ENCODE assay signal across 1 cellular context in genomic region chr5:140216468-140217074, GRCh38.
A peak's percentile ranks its signal among the peaks of the same experiment; 100 is the strongest.
TF ChIP-seq lines count a peak whose summit lies in the region.

No MANE protein-coding gene starts in this region.

TF ChIP-seq in K562, 482 proteins besides CTCF, POLR2A, EP300 and RAD21 (continued from another document and continues in another):
- TF ChIP-seq, protein P1, sequence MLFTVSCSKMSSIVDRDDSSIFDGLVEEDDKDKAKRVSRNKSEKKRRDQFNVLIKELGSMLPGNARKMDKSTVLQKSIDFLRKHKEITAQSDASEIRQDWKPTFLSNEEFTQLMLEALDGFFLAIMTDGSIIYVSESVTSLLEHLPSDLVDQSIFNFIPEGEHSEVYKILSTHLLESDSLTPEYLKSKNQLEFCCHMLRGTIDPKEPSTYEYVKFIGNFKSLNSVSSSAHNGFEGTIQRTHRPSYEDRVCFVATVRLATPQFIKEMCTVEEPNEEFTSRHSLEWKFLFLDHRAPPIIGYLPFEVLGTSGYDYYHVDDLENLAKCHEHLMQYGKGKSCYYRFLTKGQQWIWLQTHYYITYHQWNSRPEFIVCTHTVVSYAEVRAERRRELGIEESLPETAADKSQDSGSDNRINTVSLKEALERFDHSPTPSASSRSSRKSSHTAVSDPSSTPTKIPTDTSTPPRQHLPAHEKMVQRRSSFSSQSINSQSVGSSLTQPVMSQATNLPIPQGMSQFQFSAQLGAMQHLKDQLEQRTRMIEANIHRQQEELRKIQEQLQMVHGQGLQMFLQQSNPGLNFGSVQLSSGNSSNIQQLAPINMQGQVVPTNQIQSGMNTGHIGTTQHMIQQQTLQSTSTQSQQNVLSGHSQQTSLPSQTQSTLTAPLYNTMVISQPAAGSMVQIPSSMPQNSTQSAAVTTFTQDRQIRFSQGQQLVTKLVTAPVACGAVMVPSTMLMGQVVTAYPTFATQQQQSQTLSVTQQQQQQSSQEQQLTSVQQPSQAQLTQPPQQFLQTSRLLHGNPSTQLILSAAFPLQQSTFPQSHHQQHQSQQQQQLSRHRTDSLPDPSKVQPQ (CRISPR knock-in tag; IDR thresholded peaks at IDR 0.05; ENCODE audit: borderline replicate concordance): no peak
- TF ChIP-seq DLX4 (CRISPR knock-in tag; IDR thresholded peaks at IDR 0.05) (no peak), TCFL5 (CRISPR knock-in tag; conservative IDR thresholded peaks at IDR 0.05) (no peak), CHD1 (IDR thresholded peaks at IDR 0.05; ENCODE audit: low read length) (no peak), ILK (tag; IDR thresholded peaks at IDR 0.05; ENCODE audit: borderline replicate concordance, low read depth) (no peak), CSDE1 (IDR thresholded peaks at IDR 0.05) (no peak), COPS2 (conservative IDR thresholded peaks at IDR 0.05) (no peak), PRMT5 (CRISPR knock-in tag; IDR thresholded peaks at IDR 0.05) (no peak), PHTF2 (CRISPR knock-in tag; IDR thresholded peaks at IDR 0.05) (no peak), SETDB1 (IDR thresholded peaks at IDR 0.05; ENCODE audit: low read length) (no peak), FOXO4 (CRISPR knock-in tag; IDR thresholded peaks at IDR 0.05) (no peak), SAFB (IDR thresholded peaks at IDR 0.05; ENCODE audit: borderline replicate concordance, low read depth, low read length) (no peak), BRF1 (IDR thresholded peaks at IDR 0.05; ENCODE audit: borderline replicate concordance, extremely low read depth, insufficient read length) (no peak), ESRRB (CRISPR knock-in tag; IDR thresholded peaks at IDR 0.05; ENCODE audit: borderline replicate concordance) (no peak), ZNF444 (CRISPR knock-in tag; IDR thresholded peaks at IDR 0.05) (no peak), ZC3H11A (IDR thresholded peaks at IDR 0.05; ENCODE audit: low read depth, low read length) (0 out of 2 replicates have a peak, but pooled peaks have one; percentile 15), TCF7 (IDR thresholded peaks at IDR 0.05; ENCODE audit: borderline replicate concordance) (no peak), POLR2H (tag; IDR thresholded peaks at IDR 0.05; ENCODE audit: low read depth) (no peak), SMARCC2 (IDR thresholded peaks at IDR 0.05; ENCODE audit: low read depth) (peak; percentile 59; the same call in 1 of the 2 replicates), POLR2AphosphoS2 (IDR thresholded peaks at IDR 0.05; ENCODE audit: low read length) (no peak), STAT6 (CRISPR knock-in tag; IDR thresholded peaks at IDR 0.05) (no peak), TBL1XR1 (IDR thresholded peaks at IDR 0.05; ENCODE audit: low read length in 2 of 2) (peak in 1 of 2 experiments; percentile 47; a peak in 1 of 4 replicates), NONO (IDR thresholded peaks at IDR 0.05; ENCODE audit: low read depth in 2 of 2, low read length in 1 of 2) (0 out of 4 replicates have a peak, but pooled peaks of 1 of the 2 experiments have one; percentile 18), NR2C2 (CRISPR knock-in tag; IDR thresholded peaks at IDR 0.05) (no peak), NR2C2 (tag; IDR thresholded peaks at IDR 0.05) (0 out of 2 replicates have a peak, but pooled peaks have one; percentile 4), PTRF (tag; IDR thresholded peaks at IDR 0.05) (no peak), ZNF408 (CRISPR knock-in tag; IDR thresholded peaks at IDR 0.05; ENCODE audit: low read depth) (no peak), CCAR2 (IDR thresholded peaks at IDR 0.05; ENCODE audit: low read depth, low read length) (no peak), TOE1 (IDR thresholded peaks at IDR 0.05; ENCODE audit: borderline replicate concordance) (no peak), TOE1 (CRISPR knock-in tag; IDR thresholded peaks at IDR 0.05; ENCODE audit: borderline replicate concordance, low read depth) (no peak), RBM39 (optimal IDR thresholded peaks at IDR 0.05; ENCODE audit: low read depth, low read length) (no peak), ELF4 (CRISPR knock-in tag; IDR thresholded peaks at IDR 0.05) (peak; percentile 19; the same call in 1 of the 2 replicates), TCF3 (CRISPR knock-in tag; IDR thresholded peaks at IDR 0.05) (peak; percentile 82), E2F3 (CRISPR knock-in tag; IDR thresholded peaks at IDR 0.05) (no peak), ZNF764 (CRISPR knock-in tag; IDR thresholded peaks at IDR 0.05; ENCODE audit: low read depth) (no peak), NR4A1 (CRISPR knock-in tag; IDR thresholded peaks at IDR 0.05) (no peak), NR4A1 (tag; IDR thresholded peaks at IDR 0.05) (peak; percentile 56; the same call in 1 of the 2 replicates), ZNF23 (CRISPR knock-in tag; IDR thresholded peaks at IDR 0.05) (no peak), NFYB (IDR thresholded peaks at IDR 0.05; ENCODE audit: extremely low read depth, insufficient read length) (no peak), PRDM10 (IDR thresholded peaks at IDR 0.05; ENCODE audit: partially characterized antibody) (peak; percentile 7), CBFA2T3 (IDR thresholded peaks at IDR 0.05) (peak; percentile 83), PML (IDR thresholded peaks at IDR 0.05; ENCODE audit: low read length) (peak; percentile 51; the same call in 1 of the 2 replicates), ZNF143 (CRISPR knock-in tag; IDR thresholded peaks at IDR 0.05) (no peak)
- TF ChIP-seq, protein P2, sequence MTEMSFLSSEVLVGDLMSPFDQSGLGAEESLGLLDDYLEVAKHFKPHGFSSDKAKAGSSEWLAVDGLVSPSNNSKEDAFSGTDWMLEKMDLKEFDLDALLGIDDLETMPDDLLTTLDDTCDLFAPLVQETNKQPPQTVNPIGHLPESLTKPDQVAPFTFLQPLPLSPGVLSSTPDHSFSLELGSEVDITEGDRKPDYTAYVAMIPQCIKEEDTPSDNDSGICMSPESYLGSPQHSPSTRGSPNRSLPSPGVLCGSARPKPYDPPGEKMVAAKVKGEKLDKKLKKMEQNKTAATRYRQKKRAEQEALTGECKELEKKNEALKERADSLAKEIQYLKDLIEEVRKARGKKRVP (CRISPR knock-in tag; IDR thresholded peaks at IDR 0.05): no peak
- TF ChIP-seq, protein P3, sequence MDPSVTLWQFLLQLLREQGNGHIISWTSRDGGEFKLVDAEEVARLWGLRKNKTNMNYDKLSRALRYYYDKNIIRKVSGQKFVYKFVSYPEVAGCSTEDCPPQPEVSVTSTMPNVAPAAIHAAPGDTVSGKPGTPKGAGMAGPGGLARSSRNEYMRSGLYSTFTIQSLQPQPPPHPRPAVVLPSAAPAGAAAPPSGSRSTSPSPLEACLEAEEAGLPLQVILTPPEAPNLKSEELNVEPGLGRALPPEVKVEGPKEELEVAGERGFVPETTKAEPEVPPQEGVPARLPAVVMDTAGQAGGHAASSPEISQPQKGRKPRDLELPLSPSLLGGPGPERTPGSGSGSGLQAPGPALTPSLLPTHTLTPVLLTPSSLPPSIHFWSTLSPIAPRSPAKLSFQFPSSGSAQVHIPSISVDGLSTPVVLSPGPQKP (CRISPR knock-in tag; IDR thresholded peaks at IDR 0.05): no peak
- TF ChIP-seq, protein P4, sequence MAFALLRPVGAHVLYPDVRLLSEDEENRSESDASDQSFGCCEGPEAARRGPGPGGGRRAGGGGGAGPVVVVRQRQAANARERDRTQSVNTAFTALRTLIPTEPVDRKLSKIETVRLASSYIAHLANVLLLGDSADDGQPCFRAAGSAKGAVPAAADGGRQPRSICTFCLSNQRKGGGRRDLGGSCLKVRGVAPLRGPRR (CRISPR knock-in tag; IDR thresholded peaks at IDR 0.05): no peak
- TF ChIP-seq, protein P5, sequence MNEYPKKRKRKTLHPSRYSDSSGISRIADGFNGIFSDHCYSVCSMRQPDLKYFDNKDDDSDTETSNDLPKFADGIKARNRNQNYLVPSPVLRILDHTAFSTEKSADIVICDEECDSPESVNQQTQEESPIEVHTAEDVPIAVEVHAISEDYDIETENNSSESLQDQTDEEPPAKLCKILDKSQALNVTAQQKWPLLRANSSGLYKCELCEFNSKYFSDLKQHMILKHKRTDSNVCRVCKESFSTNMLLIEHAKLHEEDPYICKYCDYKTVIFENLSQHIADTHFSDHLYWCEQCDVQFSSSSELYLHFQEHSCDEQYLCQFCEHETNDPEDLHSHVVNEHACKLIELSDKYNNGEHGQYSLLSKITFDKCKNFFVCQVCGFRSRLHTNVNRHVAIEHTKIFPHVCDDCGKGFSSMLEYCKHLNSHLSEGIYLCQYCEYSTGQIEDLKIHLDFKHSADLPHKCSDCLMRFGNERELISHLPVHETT (CRISPR knock-in tag; conservative IDR thresholded peaks at IDR 0.05 in 1 of 2, IDR thresholded peaks at IDR 0.05 in 1 of 2): no peak
- TF ChIP-seq, protein P6, sequence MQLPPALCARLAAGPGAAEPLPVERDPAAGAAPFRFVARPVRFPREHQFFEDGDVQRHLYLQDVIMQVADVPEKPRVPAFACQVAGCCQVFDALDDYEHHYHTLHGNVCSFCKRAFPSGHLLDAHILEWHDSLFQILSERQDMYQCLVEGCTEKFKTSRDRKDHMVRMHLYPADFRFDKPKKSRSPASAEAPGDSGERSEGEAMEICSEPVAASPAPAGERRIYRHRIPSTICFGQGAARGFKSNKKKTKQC (CRISPR knock-in tag; IDR thresholded peaks at IDR 0.05): no peak
